In the genomic region with DNA sequence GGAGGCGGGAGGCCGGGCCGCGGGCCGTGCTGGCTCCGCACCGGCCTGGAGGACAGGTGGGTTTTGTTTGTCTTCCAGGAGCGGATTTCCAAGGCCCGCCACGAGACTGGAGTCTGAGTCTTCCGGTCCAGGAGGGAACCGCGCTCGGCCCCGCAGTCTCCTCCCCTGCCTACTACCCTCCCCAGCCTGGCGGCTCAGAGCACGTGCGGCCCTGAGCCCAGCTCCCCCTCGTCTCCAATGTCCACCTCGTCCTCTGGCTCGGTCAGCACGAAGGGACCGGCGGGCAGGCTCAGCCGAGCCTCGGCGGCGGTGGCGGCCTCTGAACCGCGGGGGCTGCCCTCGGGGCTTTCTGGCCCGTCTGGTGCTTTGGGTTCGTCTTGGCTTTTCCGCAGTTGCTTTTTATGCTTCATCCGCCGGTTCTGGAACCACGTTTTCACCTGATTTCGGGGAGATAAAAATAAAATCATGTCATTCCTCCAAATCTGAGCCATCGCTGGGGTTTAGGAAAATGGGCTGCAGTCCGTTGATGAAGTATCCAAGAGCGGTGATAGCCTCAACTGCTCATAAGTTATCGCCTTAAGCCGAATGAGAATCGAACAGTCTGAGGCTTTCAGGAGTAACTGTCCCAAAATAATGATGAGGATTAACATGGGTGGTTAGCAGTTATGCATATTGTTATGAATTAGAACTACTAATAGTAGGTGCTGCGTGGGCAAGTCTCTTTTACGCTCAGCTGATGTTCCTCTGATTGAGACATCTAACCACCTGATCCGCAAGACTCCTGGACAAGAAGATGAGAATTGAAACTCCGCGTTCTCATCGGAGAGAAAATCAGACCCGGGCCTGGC, we compare ENCODE assay signal across 13 cellular contexts. TPM values are rescaled to one million over a fixed set of nuclear protein-coding genes. Genes with fewer than 3 reads are reported as not detected.
DNase-seq lines count a peak whose midpoint lies in the region; ATAC-seq and TF ChIP-seq lines count a peak whose summit lies in the region.
"Had no signal": no experiment of that assay in that cellular context is flagged by ENCODE, and none has a peak within 500 bp of the region (broad histone marks: within the 10 kb centered on the region; RNA-seq: fewer than 3 reads in every experiment).

No MANE protein-coding gene starts in this region.

- H3K4me1 Mint-ChIP-seq in activated naive CD4-positive, alpha-beta T cell treated with anti-CD3 and anti-CD28 coated beads, Interleukin-2, amount 10 ng/mL, durations not matched to agents 7 days and 5 days: peaks cover 18% of the 10 kb centered on the region

- ATAC-seq in Panc1 (peak; percentile 73), HG02885 (IDR thresholded peaks at IDR 0.05; ENCODE audit: poor library complexity, unreplicated experiment) (no peak)

- H3K36me3 ChIP-seq in Panc1 (ENCODE audit: control insufficient read depth, insufficient read depth, low read length) (no peaks in the 10 kb centered on the region), skeletal muscle tissue (ENCODE audit: control insufficient read depth in 3 of 3, insufficient read depth in 3 of 3, low read length in 3 of 3) (no peaks in the 10 kb centered on the region)
- H3K36me3 ChIP-seq: colonic mucosa had no signal

- H3K27ac ChIP-seq in Panc1 (ENCODE audit: low read length) (no peak overlapping the region), skeletal muscle tissue (ENCODE audit: low read depth, low read length) (no peak overlapping the region)
- H3K27ac ChIP-seq: colonic mucosa had no signal

- BruUV-seq in Panc1 (replicated peaks; lab: Mats Ljungman, UMichigan): no TSS peak

- H3K27ac Mint-ChIP-seq in activated naive CD4-positive, alpha-beta T cell treated with anti-CD3 and anti-CD28 coated beads, Interleukin-2, amount 10 ng/mL, durations not matched to agents 7 days and 5 days: peak overlapping the region; percentile 71

- CTCF ChIA-PET in activated naive CD4-positive, alpha-beta T cell treated with anti-CD3 and anti-CD28 coated beads, Interleukin-2, amount 10 ng/mL, durations not matched to agents 7 days and 5 days (lab: Charles Lee): interaction anchor here (1.8 kb wide), 1 partner anchor 79 kb away, joined by 5 read pairs; no protein-coding TSS in a partner anchor
- CTCF ChIA-PET in Panc1 (lab: Charles Lee): interaction anchor here (0.7 kb wide), 1 partner anchor 48 kb away, joined by 6 read pairs; no protein-coding TSS in a partner anchor

- POLR2A ChIA-PET in Panc1 (lab: Charles Lee): no interaction called here

- in situ Hi-C loops in Panc1 (cut with HindIII; ENCODE audit: low pct_unique_long_range_greater_than_20kb, low sequenced_read_pairs): no loop called here

- no peak for TF ChIP-seq CTCF in Panc1 (IDR thresholded peaks at IDR 0.05)

- no peaks in the 10 kb centered on the region for H3K9me3 Mint-ChIP-seq in activated naive CD4-positive, alpha-beta T cell treated with anti-CD3 and anti-CD28 coated beads, Interleukin-2, amount 10 ng/mL, durations not matched to agents 7 days and 5 days

- no peak overlapping the region for H3K4me3 Mint-ChIP-seq in activated naive CD4-positive, alpha-beta T cell treated with anti-CD3 and anti-CD28 coated beads, Interleukin-2, amount 10 ng/mL, durations not matched to agents 7 days and 5 days

- no peak overlapping the region for H3K9ac ChIP-seq in skeletal muscle tissue (ENCODE audit: low read depth in 1 of 3, low read length in 3 of 3)

- peaks cover 4% of the 10 kb centered on the region for H3K36me3 Mint-ChIP-seq in activated naive CD4-positive, alpha-beta T cell treated with anti-CD3 and anti-CD28 coated beads, Interleukin-2, amount 10 ng/mL, durations not matched to agents 7 days and 5 days

- DNase-seq in activated naive CD4-positive, alpha-beta T cell treated with anti-CD3 and anti-CD28 coated beads, Interleukin-2, amount 10 ng/mL, durations not matched to agents 7 days and 5 days: no peak
- no peak for DNase-seq in activated naive CD4-positive, alpha-beta T cell treated with anti-CD3 and anti-CD28 coated beads, Interleukin-2, amount 50 U/mL, for 16 hours
- DNase-seq in Panc1 (ENCODE audit: low read depth, low spot score): no peak
- DNase-seq in NOMO-1 treated with DMSO at 0.1 percent for 48 hours (lab: John Stamatoyannopoulos, UW; ENCODE audit: unreplicated experiment): no peak
- DNase-seq in superior temporal gyrus (ENCODE audit: extremely low spot score): no peak
- DNase-seq: C1 segment of cervical spinal cord, colonic mucosa, foreskin melanocyte, NCI-H748 treated with DMSO at 0.1 percent for 48 hours, SW 1271 had no signal

- no peaks in the 10 kb centered on the region for H3K9me3 ChIP-seq in Panc1 (ENCODE audit: control insufficient read depth, insufficient read depth, low read depth, low read length)
- H3K9me3 ChIP-seq in iPS-18c (ENCODE audit: control insufficient read depth, insufficient read depth, low read length): peaks cover 2% of the 10 kb centered on the region
- H3K9me3 ChIP-seq in skeletal muscle tissue (ENCODE audit: control insufficient read depth in 3 of 3, low read length in 3 of 3): no peaks in the 10 kb centered on the region
- H3K9me3 ChIP-seq: colonic mucosa had no signal

- H3K4me3 ChIP-seq in Panc1 (ENCODE audit: low read depth in 2 of 2, low read length in 2 of 2) (peak overlapping the region; percentile 29 to 39), iPS-18c (ENCODE audit: insufficient read depth, low read depth, low read length) (peak overlapping the region; percentile 55), skeletal muscle tissue (ENCODE audit: low read length in 3 of 3) (peak overlapping the region in 2 of 3 donors; percentile 19 to 22)
- H3K4me3 ChIP-seq: colonic mucosa had no signal

- H3K27me3 Mint-ChIP-seq in activated naive CD4-positive, alpha-beta T cell treated with anti-CD3 and anti-CD28 coated beads, Interleukin-2, amount 10 ng/mL, durations not matched to agents 7 days and 5 days: peaks cover 81% of the 10 kb centered on the region

- H3K27me3 ChIP-seq in Panc1 (ENCODE audit: control insufficient read depth, insufficient read depth, low read length): peaks cover 87% of the 10 kb centered on the region
- H3K27me3 ChIP-seq in skeletal muscle tissue (ENCODE audit: control insufficient read depth in 3 of 3, insufficient read depth in 3 of 3, low read length in 3 of 3): peaks cover 76 to 85% (median 83%) of the 10 kb centered on the region in 3 donors

- H3K4me1 ChIP-seq in Panc1 (ENCODE audit: control insufficient read depth, insufficient read depth, low read length) (peaks cover 10% of the 10 kb centered on the region; the same call in 1 of the 2 replicates), skeletal muscle tissue (ENCODE audit: control insufficient read depth in 3 of 3, insufficient read depth in 3 of 3, low read length in 3 of 3) (peaks cover 5 to 13% (median 6%) of the 10 kb centered on the region in 3 donors)
- H3K4me1 ChIP-seq: colonic mucosa had no signal

- intact Hi-C loops in Panc1 (cut with micrococcal nuclease; ENCODE audit: unreplicated experiment): no loop called here

RNA-seq across cellular contexts. Expression of a gene that starts 4.0 kb away (rescaled TPM):
- not detected for total RNA-seq in Panc1 (2021; ENCODE audit: unreplicated experiment)
- polyA plus RNA-seq in Panc1 (2012; ENCODE audit: insufficient read length): not detected
- total RNA-seq in skeletal muscle tissue: not detected
- total RNA-seq: colonic mucosa had no signal
